In the genomic region with DNA sequence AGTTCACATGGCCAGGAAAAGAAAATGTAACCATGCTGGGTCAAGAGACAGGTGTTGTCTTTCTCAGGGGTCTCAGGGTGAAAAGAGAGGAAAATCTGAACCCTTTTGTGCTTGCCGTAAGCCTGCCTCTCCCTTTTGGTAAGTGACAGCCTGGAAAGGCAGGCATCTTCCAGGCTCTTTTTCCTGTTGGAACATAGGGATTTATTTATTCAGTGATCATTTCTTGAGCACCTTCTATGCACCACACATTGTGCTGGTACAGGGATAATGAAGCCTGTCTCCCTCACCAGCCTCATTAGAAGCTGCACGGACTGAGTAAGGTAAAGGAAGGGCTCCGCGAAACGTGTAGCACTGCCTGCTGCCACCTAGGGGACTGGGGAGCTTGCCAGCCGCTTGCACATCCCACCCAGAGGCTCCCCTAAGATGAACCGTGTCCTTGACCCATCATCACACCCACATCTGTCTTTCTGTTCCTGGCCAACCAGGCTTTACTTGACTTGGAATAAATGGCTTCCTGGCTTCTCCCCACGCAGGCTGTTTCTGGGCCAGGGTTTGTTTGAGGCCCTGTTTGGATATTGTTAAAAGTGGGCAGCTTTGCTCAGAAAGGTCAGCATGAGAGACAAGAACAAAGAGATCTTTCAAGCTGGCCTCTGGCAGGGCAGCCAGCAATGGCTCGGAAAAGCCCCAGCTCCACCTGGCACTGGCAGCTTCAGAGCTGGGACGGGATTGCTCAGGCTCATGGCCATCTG, we compare ENCODE assay signal across 9 cellular contexts. TPM values are rescaled to one million over a fixed set of nuclear protein-coding genes. Genes with fewer than 3 reads are reported as not detected.
DNase-seq lines count a peak whose midpoint lies in the region; ATAC-seq and TF ChIP-seq lines count a peak whose summit lies in the region.
"Had no signal": no experiment of that assay in that cellular context is flagged by ENCODE, and none has a peak within 500 bp of the region (broad histone marks: within the 10 kb centered on the region; RNA-seq: fewer than 3 reads in every experiment).

No MANE protein-coding gene starts in this region.

- no peak overlapping the region for H2BK120ac ChIP-seq in H9 (ENCODE audit: low read depth, low read length, poor library complexity, severe bottlenecking)

- H3F3A ChIP-seq in smooth muscle cell (ENCODE audit: low read depth) = peaks cover 6% of the 10 kb centered on the region

- H3K4me3 Mint-ChIP-seq in H9 = no peak overlapping the region
- H3K4me3 Mint-ChIP-seq: naive thymus-derived CD4-positive, alpha-beta T cell had no signal

- H4K91ac ChIP-seq in H9 (ENCODE audit: insufficient read length, low read depth, low read length) = no peak overlapping the region

- no peaks in the 10 kb centered on the region for H3K9me3 ChIP-seq in H9 (ENCODE audit: control insufficient read depth, low read depth, low read length)
- H3K9me3 ChIP-seq in adrenal gland (replicated peaks in 1 of 3) = no peaks in the 10 kb centered on the region
- no peaks in the 10 kb centered on the region for H3K9me3 ChIP-seq in left ventricle myocardium inferior (replicated peaks)
- no peaks in the 10 kb centered on the region for H3K9me3 ChIP-seq in smooth muscle cell (replicated peaks; ENCODE audit: low read depth)

- H3K27ac Mint-ChIP-seq in H9 = peak overlapping the region in 1 of 3 experiments; percentile 72; a peak in 1 of 7 replicates

- H3K14ac ChIP-seq in H9 (ENCODE audit: insufficient read depth, low read length) = no peak overlapping the region

- no peak overlapping the region for H3K56ac ChIP-seq in H9 (ENCODE audit: insufficient read length, low read depth, low read length)

- peak; percentile 59 for TF ChIP-seq CTCF in H9 (conservative IDR thresholded peaks at IDR 0.05)
- peak in 1 of 6 experiments; percentile 17 for TF ChIP-seq CTCF in adrenal gland (IDR thresholded peaks at IDR 0.05)
- TF ChIP-seq CTCF in left ventricle myocardium inferior (IDR thresholded peaks at IDR 0.05; ENCODE audit: borderline replicate concordance) = peak; percentile 28
- TF ChIP-seq CTCF in smooth muscle cell (IDR thresholded peaks at IDR 0.05; ENCODE audit: borderline replicate concordance, insufficient read depth, poor library complexity, severe bottlenecking) = no peak

- H2AK5ac ChIP-seq in H9 (ENCODE audit: insufficient read length, low read length) = no peak overlapping the region

- H2BK12ac ChIP-seq in H9 (ENCODE audit: insufficient read length, low read depth, low read length) = no peak overlapping the region

- H3K4ac ChIP-seq in H9 (ENCODE audit: low read depth, low read length) = no peak overlapping the region

- H3K27me3 Mint-ChIP-seq in H9 (ENCODE audit: low read depth) = no peaks in the 10 kb centered on the region
- H3K27me3 Mint-ChIP-seq: naive thymus-derived CD4-positive, alpha-beta T cell had no signal

- no peaks in the 10 kb centered on the region for H3K79me1 ChIP-seq in H9 (ENCODE audit: insufficient read depth, low read depth, low read length, poor library complexity, severe bottlenecking)

- H3K9me3 Mint-ChIP-seq in H9 = no peaks in the 10 kb centered on the region
- H3K9me3 Mint-ChIP-seq: naive thymus-derived CD4-positive, alpha-beta T cell had no signal

- H3K23me2 ChIP-seq in H9 (ENCODE audit: insufficient read length, low read depth, low read length, poor library complexity, severe bottlenecking) = no peaks in the 10 kb centered on the region

- WGBS in H9 (ENCODE audit: extremely low coverage, insufficient read length, low lambda C conversion rate) = no CpG with 5 or more reads among the region's 10 CpGs
- WGBS in adrenal gland, 4 donors = 29 to 53% (median 37%) methylated on average over 7 to 10 of the region's 10 CpGs
- 87% methylated on average over 10 of the region's 10 CpGs for WGBS in smooth muscle cell (ENCODE audit: low lambda C conversion rate)

- H2BK5ac ChIP-seq in H9 (ENCODE audit: insufficient read length, low read length) = no peak overlapping the region

- H2BK20ac ChIP-seq in H9 (ENCODE audit: low read depth, low read length, poor library complexity, severe bottlenecking) = no peak overlapping the region

- H2AFZ ChIP-seq in H9 (ENCODE audit: low read length) (no peak overlapping the region), smooth muscle cell (ENCODE audit: low read depth) (no peak overlapping the region)

- ATAC-seq in HG03521 (IDR thresholded peaks at IDR 0.05; ENCODE audit: unreplicated experiment) (no peak), GM21576 (IDR thresholded peaks at IDR 0.05; ENCODE audit: unreplicated experiment) (no peak)
- ATAC-seq: naive thymus-derived CD4-positive, alpha-beta T cell had no signal

- peaks cover 5% of the 10 kb centered on the region for H3K4me1 ChIP-seq in H9 (ENCODE audit: insufficient read depth, low read length)
- peaks cover 64 to 67% of the 10 kb centered on the region in 2 donors for H3K4me1 ChIP-seq in adrenal gland (replicated peaks in 1 of 2)
- H3K4me1 ChIP-seq in left ventricle myocardium inferior = peaks cover 65% of the 10 kb centered on the region
- peaks cover 20% of the 10 kb centered on the region for H3K4me1 ChIP-seq in smooth muscle cell (ENCODE audit: low read depth)

- H2BK15ac ChIP-seq in H9 (ENCODE audit: low read depth, low read length) = no peak overlapping the region

- H3K27me3 ChIP-seq in H9 (ENCODE audit: insufficient read depth, low read length) (no peaks in the 10 kb centered on the region), adrenal gland (no peaks in the 10 kb centered on the region), left ventricle myocardium inferior (ENCODE audit: low read depth) (no peaks in the 10 kb centered on the region), smooth muscle cell (ENCODE audit: low read depth) (no peaks in the 10 kb centered on the region)

- peaks cover 0 to 2% (median 1%) of the 10 kb centered on the region in 3 experiments; a peak in 2 of 7 replicates for H3K36me3 Mint-ChIP-seq in H9 (ENCODE audit: insufficient read depth in 1 of 3, low read depth in 3 of 3)

- H3K23ac ChIP-seq in H9 (ENCODE audit: insufficient read length, low read depth, low read length) = no peak overlapping the region

- H3K4me1 Mint-ChIP-seq in H9 = peaks cover 15 to 29% of the 10 kb centered on the region in 2 experiments

- H3K36me3 ChIP-seq in adrenal gland (replicated peaks in 1 of 2) = peaks cover 0 to 16% of the 10 kb centered on the region in 2 donors
- peaks cover 9% of the 10 kb centered on the region for H3K36me3 ChIP-seq in left ventricle myocardium inferior
- H3K36me3 ChIP-seq in smooth muscle cell (ENCODE audit: low read depth) = no peaks in the 10 kb centered on the region

- DNase-seq in H9 = peak; percentile 53
- peak in 6 of 7 donors; percentile 65 to 83 (median 74) for DNase-seq in adrenal gland
- no peak for DNase-seq in left ventricle myocardium inferior
- peak; percentile 72 for DNase-seq in retina
- DNase-seq in SKM-1 (lab: John Stamatoyannopoulos, UW; ENCODE audit: unreplicated experiment) = no peak
- DNase-seq in smooth muscle cell (lab: John Stamatoyannopoulos, UW; ENCODE audit: unreplicated experiment) = no peak
- DNase-seq: naive thymus-derived CD4-positive, alpha-beta T cell had no signal

- H3T11ph ChIP-seq in H9 (ENCODE audit: low read length) = no peak overlapping the region

- H3K4me3 ChIP-seq in adrenal gland (no peak overlapping the region), left ventricle myocardium inferior (no peak overlapping the region), smooth muscle cell (no peak overlapping the region)

- intact Hi-C loops in adrenal gland (cut with DNase I) = no loop called here
- intact Hi-C loops in left ventricle myocardium inferior (cut with micrococcal nuclease) = no loop called here

- H3K4me2 ChIP-seq in H9 (ENCODE audit: insufficient read depth, insufficient read length, low read length) (no peak overlapping the region), smooth muscle cell (no peak overlapping the region)

- H3K27ac ChIP-seq in H9 (ENCODE audit: insufficient read length, low read depth, low read length) = no peak overlapping the region
- H3K27ac ChIP-seq in adrenal gland = peak overlapping the region; percentile 49 to 91 (median 76)
- peak overlapping the region; percentile 90 for H3K27ac ChIP-seq in left ventricle myocardium inferior (replicated peaks)
- no peak overlapping the region for H3K27ac ChIP-seq in smooth muscle cell (ENCODE audit: low read depth)

- peak in 1 of 2 donors; percentile 20 for TF ChIP-seq POLR2A in adrenal gland (IDR thresholded peaks at IDR 0.05)

- no peak overlapping the region for H4K5ac ChIP-seq in H9 (ENCODE audit: insufficient read length, low read depth, low read length)

- H3K79me2 ChIP-seq in H9 (ENCODE audit: insufficient read depth, low read length) = no peaks in the 10 kb centered on the region
- H3K79me2 ChIP-seq in smooth muscle cell (ENCODE audit: low read depth) = peaks cover 19% of the 10 kb centered on the region

- H4K20me1 ChIP-seq in H9 (ENCODE audit: control insufficient read depth, insufficient read depth, insufficient read length) = no peaks in the 10 kb centered on the region
- peaks cover 4% of the 10 kb centered on the region for H4K20me1 ChIP-seq in smooth muscle cell (ENCODE audit: low read depth)

- no peak overlapping the region for H3K9ac ChIP-seq in H9 (ENCODE audit: extremely low read depth, insufficient read length, low read length)
- H3K9ac ChIP-seq in smooth muscle cell (ENCODE audit: low read depth) = no peak overlapping the region

- no peak overlapping the region for H3K18ac ChIP-seq in H9 (ENCODE audit: insufficient read length, low read depth, low read length)

- no peak overlapping the region for H4K8ac ChIP-seq in H9 (replicated peaks; ENCODE audit: insufficient read length, low read depth, low read length)

RNA-seq across cellular contexts. Expression of gene TTC7A, which starts 47.9 kb away (rescaled TPM):
- 9.6 and 10.5 TPM in 2 replicates for total RNA-seq in H9 (2021)
- 10 to 100 TPM; 30.6 to 87.4 (median 57.8) TPM for total RNA-seq in adrenal gland
- polyA plus RNA-seq in adrenal gland = 10 to 100 TPM; 24.6 to 59.4 (median 31.9) TPM
- total RNA-seq in left ventricle myocardium inferior = 8.2 TPM
- 10.2 and 10.6 TPM in 2 replicates for total RNA-seq in smooth muscle cell
- 10.1 and 12.8 TPM in 2 replicates for polyA plus RNA-seq in smooth muscle cell

Comparison
In these comparisons a context has a peak if more than half of its experiments do, and no peak if none do; other contexts are left out.
1. DNase-seq: peak in H9 (single experiment), adrenal gland (6 of 7) and retina (single experiment); none in left ventricle myocardium inferior (single experiment), SKM-1 (single experiment) and smooth muscle cell (single experiment).
2. H3K27ac ChIP-seq: peak in adrenal gland (5 of 5) and left ventricle myocardium inferior (single experiment); none in H9 (single experiment) and smooth muscle cell (single experiment).